Comparison of ENCODE assay signal across 38 cellular contexts in the genomic region with DNA sequence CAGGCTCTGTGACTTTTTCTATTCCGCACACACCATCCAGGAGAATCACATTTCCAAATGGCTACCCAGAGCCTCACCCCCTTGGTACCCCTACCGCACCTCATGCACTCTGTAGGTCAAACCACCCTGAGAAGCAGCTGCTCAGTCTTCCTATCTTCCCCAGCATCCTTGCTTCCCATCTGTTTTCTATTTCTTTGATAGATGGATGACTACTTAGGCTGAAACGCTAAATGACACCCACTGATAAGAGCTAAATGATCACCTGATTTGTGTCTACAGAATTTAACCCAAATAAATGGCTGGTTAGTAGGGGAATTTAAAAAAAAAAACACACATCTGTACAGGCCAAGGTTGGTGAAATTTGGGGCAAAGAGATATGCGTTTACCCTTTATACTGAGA.
"Had no signal": no experiment of that assay in that cellular context is flagged by ENCODE, and none has a peak within 500 bp of the region (broad histone marks: within the 10 kb centered on the region; RNA-seq: fewer than 3 reads in every experiment).

No MANE protein-coding gene starts in this region.

- H3K4me1 Mint-ChIP-seq: activated CD8-positive, alpha-beta memory T cell treated with anti-CD3 and anti-CD28 coated beads, Interleukin-2, amount 10 ng/mL, durations not matched to agents 7 days and 5 days; activated naive CD4-positive, alpha-beta T cell treated with anti-CD3 and anti-CD28 coated beads, Interleukin-2, amount 50 U/mL, for 24 hours; activated naive CD8-positive, alpha-beta T cell treated with anti-CD3 and anti-CD28 coated beads, Interleukin-2, amount 10 ng/mL, durations not matched to agents 7 days and 5 days; activated naive CD8-positive, alpha-beta T cell treated with anti-CD3 and anti-CD28 coated beads, Interleukin-2, amount 50 U/mL, for 24 hours; brain had no signal

- H3K4me3 ChIP-seq: ascending aorta, cardiac muscle cell had no signal

- ATAC-seq: activated CD4-positive, alpha-beta T cell treated with anti-CD3 and anti-CD28 coated beads for 36 hours; activated CD4-positive, CD25-positive, alpha-beta regulatory T cell treated with anti-CD3 and anti-CD28 coated beads, Interleukin-2, amount 50 U/mL, for 24 hours; activated CD8-positive, alpha-beta memory T cell treated with anti-CD3 and anti-CD28 coated beads, Interleukin-2, amount 10 ng/mL, durations not matched to agents 7 days and 5 days; activated CD8-positive, alpha-beta T cell treated with anti-CD3 and anti-CD28 coated beads, Interleukin-2, amount 10 ng/mL, durations not matched to agents 7 days and 5 days; activated naive CD8-positive, alpha-beta T cell treated with anti-CD3 and anti-CD28 coated beads, Interleukin-2, amount 50 U/mL, for 24 hours; WTC11 had no signal

- H3K27ac Mint-ChIP-seq: activated CD4-positive, alpha-beta memory T cell treated with anti-CD3 and anti-CD28 coated beads, Interleukin-2, amount 10 ng/mL, durations not matched to agents 7 days and 5 days; activated CD4-positive, alpha-beta T cell treated with anti-CD3 and anti-CD28 coated beads for 36 hours; activated CD4-positive, alpha-beta T cell treated with anti-CD3 and anti-CD28 coated beads, Interleukin-2, amount 10 ng/mL, durations not matched to agents 7 days and 5 days; activated CD8-positive, alpha-beta memory T cell treated with anti-CD3 and anti-CD28 coated beads, Interleukin-2, amount 10 ng/mL, durations not matched to agents 7 days and 5 days; activated CD8-positive, alpha-beta T cell treated with anti-CD3 and anti-CD28 coated beads, Interleukin-2, amount 10 ng/mL, durations not matched to agents 7 days and 5 days; activated naive CD4-positive, alpha-beta T cell treated with anti-CD3 and anti-CD28 coated beads, Interleukin-2, amount 10 ng/mL, durations not matched to agents 7 days and 5 days; activated naive CD4-positive, alpha-beta T cell treated with anti-CD3 and anti-CD28 coated beads, Interleukin-2, amount 50 U/mL, for 24 hours; activated naive CD8-positive, alpha-beta T cell; activated naive CD8-positive, alpha-beta T cell treated with anti-CD3 and anti-CD28 coated beads, Interleukin-2, amount 10 ng/mL, durations not matched to agents 7 days and 5 days; activated naive CD8-positive, alpha-beta T cell treated with anti-CD3 and anti-CD28 coated beads, Interleukin-2, amount 50 U/mL, for 24 hours; activated T-cell treated with anti-CD3 and anti-CD28 coated beads, Interleukin-2, amount 50 U/mL, for 24 hours; activated T-helper 2 cell treated with anti-CD3 and anti-CD28 coated beads, Interferon-gamma antibody, Interleukin-2, Interleukin-4, amounts not matched to agents 10 μg/mL and 5 μg/mL and 100 μg/mL, durations not matched to agents 14 hours and 24 hours and 36 hours; brain; T-helper 1 cell treated with Interleukin-12 subunit alpha and Interleukin-12 subunit beta and Interleukin-4 antibody, amounts not matched to agents 30 μg/mL and 1 μg/mL, for 36 hours; T-helper 2 cell treated with Interferon-gamma antibody and Interleukin-4, amounts not matched to agents 5 μg/mL and 100 μg/mL, for 36 hours; WTC11 had no signal

- H3K27me3 Mint-ChIP-seq: activated CD4-positive, alpha-beta memory T cell treated with anti-CD3 and anti-CD28 coated beads, Interleukin-2, amount 10 ng/mL, durations not matched to agents 7 days and 5 days; activated CD4-positive, alpha-beta T cell treated with anti-CD3 and anti-CD28 coated beads for 36 hours; activated CD4-positive, alpha-beta T cell treated with anti-CD3 and anti-CD28 coated beads, Interleukin-2, amount 10 ng/mL, durations not matched to agents 7 days and 5 days; activated CD8-positive, alpha-beta memory T cell treated with anti-CD3 and anti-CD28 coated beads, Interleukin-2, amount 10 ng/mL, durations not matched to agents 7 days and 5 days; activated naive CD4-positive, alpha-beta T cell treated with anti-CD3 and anti-CD28 coated beads, Interleukin-2, amount 10 ng/mL, durations not matched to agents 7 days and 5 days; activated naive CD4-positive, alpha-beta T cell treated with anti-CD3 and anti-CD28 coated beads, Interleukin-2, amount 50 U/mL, for 24 hours; activated naive CD8-positive, alpha-beta T cell; activated naive CD8-positive, alpha-beta T cell treated with anti-CD3 and anti-CD28 coated beads, Interleukin-2, amount 10 ng/mL, durations not matched to agents 7 days and 5 days; activated naive CD8-positive, alpha-beta T cell treated with anti-CD3 and anti-CD28 coated beads, Interleukin-2, amount 50 U/mL, for 24 hours; activated T-cell treated with anti-CD3 and anti-CD28 coated beads, Interleukin-2, amount 50 U/mL, for 24 hours; brain; central memory CD8-positive, alpha-beta T cell had no signal

- H3K9me3 Mint-ChIP-seq: activated CD4-positive, alpha-beta memory T cell treated with anti-CD3 and anti-CD28 coated beads, Interleukin-2, amount 10 ng/mL, durations not matched to agents 7 days and 5 days; activated naive CD4-positive, alpha-beta T cell treated with anti-CD3 and anti-CD28 coated beads, Interleukin-2, amount 10 ng/mL, durations not matched to agents 7 days and 5 days; activated naive CD4-positive, alpha-beta T cell treated with anti-CD3 and anti-CD28 coated beads, Interleukin-2, amount 50 U/mL, for 24 hours; activated naive CD8-positive, alpha-beta T cell treated with anti-CD3 and anti-CD28 coated beads, Interleukin-2, amount 10 ng/mL, durations not matched to agents 7 days and 5 days; activated T-cell treated with anti-CD3 and anti-CD28 coated beads, Interleukin-2, amount 50 U/mL, for 24 hours; central memory CD8-positive, alpha-beta T cell; T-helper 2 cell treated with Interferon-gamma antibody and Interleukin-4, amounts not matched to agents 5 μg/mL and 100 μg/mL, for 36 hours had no signal

- H3K9me3 ChIP-seq: ascending aorta had no signal

- H3K27me3 ChIP-seq: ascending aorta, cardiac muscle cell had no signal

- H3K36me3 ChIP-seq: ascending aorta, cardiac muscle cell had no signal

- H3K4me1 ChIP-seq: ascending aorta had no signal

- H3K27ac ChIP-seq: ascending aorta, cardiac muscle cell, WERI-Rb-1 had no signal

- DNase-seq: activated CD4-positive, alpha-beta memory T cell treated with anti-CD3 and anti-CD28 coated beads, Interleukin-2, amount 10 ng/mL, durations not matched to agents 7 days and 5 days; activated CD4-positive, alpha-beta T cell treated with anti-CD3 and anti-CD28 coated beads for 1 hour; activated CD4-positive, alpha-beta T cell treated with anti-CD3 and anti-CD28 coated beads for 36 hours; activated CD4-positive, alpha-beta T cell treated with anti-CD3 and anti-CD28 coated beads for 48 hours; activated CD4-positive, alpha-beta T cell treated with anti-CD3 and anti-CD28 coated beads, Interleukin-2, amount 10 ng/mL, durations not matched to agents 7 days and 5 days; activated CD4-positive, alpha-beta T cell treated with anti-CD3 and anti-CD28 coated beads, Interleukin-2, amount 50 U/mL, for 48 hours; activated CD4-positive, CD25-positive, alpha-beta regulatory T cell; activated CD8-positive, alpha-beta memory T cell treated with anti-CD3 and anti-CD28 coated beads for 24 hours; activated CD8-positive, alpha-beta memory T cell treated with anti-CD3 and anti-CD28 coated beads, Interleukin-2, amount 10 ng/mL, durations not matched to agents 7 days and 5 days; activated CD8-positive, alpha-beta memory T cell treated with anti-CD3 and anti-CD28 coated beads, Interleukin-2, amount 50 U/mL, for 48 hours; activated CD8-positive, alpha-beta T cell treated with anti-CD3 and anti-CD28 coated beads, Interleukin-2, amount 10 ng/mL, durations not matched to agents 7 days and 5 days; activated effector memory CD4-positive, alpha-beta T cell treated with Interleukin-2 at 50 U/mL for 16 hours; activated gamma-delta T cell; activated naive CD4-positive, alpha-beta T cell treated with anti-CD3 and anti-CD28 coated beads, Interleukin-2, amount 10 ng/mL, durations not matched to agents 7 days and 5 days; activated naive CD4-positive, alpha-beta T cell treated with Interleukin-2 at 50 U/mL for 16 hours; activated naive CD8-positive, alpha-beta T cell treated with anti-CD3 and anti-CD28 coated beads, Interleukin-2, amount 10 ng/mL, durations not matched to agents 7 days and 5 days; activated naive CD8-positive, alpha-beta T cell treated with anti-CD3 and anti-CD28 coated beads, Interleukin-2, amount 50 U/mL, for 24 hours; activated T-cell treated with anti-CD3 and anti-CD28 coated beads, Interleukin-2, amount 50 U/mL, for 24 hours; activated T-cell treated with anti-CD3 and anti-CD28 coated beads, Interleukin-2, amount 50 U/mL, for 48 hours; amygdala; anterior cingulate cortex; caudate nucleus; cerebellar nuclear complex; T-helper 1 cell; T-helper 2 cell; T-helper 9 cell; WERI-Rb-1 had no signal

- H3K4me3 Mint-ChIP-seq: activated CD4-positive, alpha-beta memory T cell treated with anti-CD3 and anti-CD28 coated beads, Interleukin-2, amount 10 ng/mL, durations not matched to agents 7 days and 5 days; activated CD4-positive, alpha-beta T cell treated with anti-CD3 and anti-CD28 coated beads for 36 hours; activated CD4-positive, alpha-beta T cell treated with anti-CD3 and anti-CD28 coated beads, Interleukin-2, amount 10 ng/mL, durations not matched to agents 7 days and 5 days; activated CD8-positive, alpha-beta memory T cell treated with anti-CD3 and anti-CD28 coated beads, Interleukin-2, amount 10 ng/mL, durations not matched to agents 7 days and 5 days; activated CD8-positive, alpha-beta T cell treated with anti-CD3 and anti-CD28 coated beads, Interleukin-2, amount 10 ng/mL, durations not matched to agents 7 days and 5 days; activated naive CD4-positive, alpha-beta T cell treated with anti-CD3 and anti-CD28 coated beads, Interleukin-2, amount 10 ng/mL, durations not matched to agents 7 days and 5 days; activated naive CD4-positive, alpha-beta T cell treated with anti-CD3 and anti-CD28 coated beads, Interleukin-2, amount 50 U/mL, for 24 hours; activated naive CD8-positive, alpha-beta T cell; activated naive CD8-positive, alpha-beta T cell treated with anti-CD3 and anti-CD28 coated beads, Interleukin-2, amount 10 ng/mL, durations not matched to agents 7 days and 5 days; activated naive CD8-positive, alpha-beta T cell treated with anti-CD3 and anti-CD28 coated beads, Interleukin-2, amount 50 U/mL, for 24 hours; activated T-cell treated with anti-CD3 and anti-CD28 coated beads, Interleukin-2, amount 50 U/mL, for 24 hours; brain; central memory CD8-positive, alpha-beta T cell; T-helper 1 cell treated with Interleukin-12 subunit alpha and Interleukin-12 subunit beta and Interleukin-4 antibody, amounts not matched to agents 30 μg/mL and 1 μg/mL, for 36 hours; T-helper 2 cell treated with Interferon-gamma antibody and Interleukin-4, amounts not matched to agents 5 μg/mL and 100 μg/mL, for 36 hours; WTC11 had no signal
